Comparison of ENCODE assay signal across 13 cellular contexts in genomic region chr15:57784081-57784488, GRCh38.
A peak's percentile ranks its signal among the peaks of the same experiment; 100 is the strongest.
DNase-seq lines count a peak whose midpoint lies in the region; ATAC-seq lines count a peak whose summit lies in the region.
"Had no signal": no experiment of that assay in that cellular context is flagged by ENCODE, and none has a peak within 500 bp of the region (broad histone marks: within the 10 kb centered on the region; RNA-seq: fewer than 3 reads in every experiment).

No MANE protein-coding gene starts in this region.

- no peak overlapping the region for H3K18ac ChIP-seq in mesenchymal stem cell (ENCODE audit: low read depth in 1 of 2, low read length in 2 of 2)

- H3K9ac ChIP-seq in mesenchymal stem cell (ENCODE audit: low read length) = peak overlapping the region; percentile 82

- H2AK5ac ChIP-seq in mesenchymal stem cell (ENCODE audit: low read length, severe bottlenecking) = no peak overlapping the region

- no peak overlapping the region for H3K4me2 ChIP-seq in mesenchymal stem cell (ENCODE audit: low read length, poor library complexity, severe bottlenecking)

- H3K4me3 ChIP-seq in ACC112 (ENCODE audit: low read depth, low read length) = no peak overlapping the region
- peak overlapping the region in 1 of 2 experiments; percentile 20 for H3K4me3 ChIP-seq in mesenchymal stem cell (ENCODE audit: insufficient read depth in 1 of 2, low read depth in 1 of 2, low read length in 2 of 2)
- H3K4me3 ChIP-seq: pancreas had no signal

- no peak overlapping the region for H2BK12ac ChIP-seq in mesenchymal stem cell (ENCODE audit: low read length in 2 of 2)

- H2AFZ ChIP-seq in ACC112 (ENCODE audit: low read length, unreplicated experiment) (peak overlapping the region; percentile 33), mesenchymal stem cell (ENCODE audit: low read depth, low read length) (no peak overlapping the region)

- no peak overlapping the region for H2BK15ac ChIP-seq in mesenchymal stem cell (ENCODE audit: low read depth, poor library complexity, severe bottlenecking)

- H3K4me1 ChIP-seq in ACC112 (ENCODE audit: control insufficient read depth, insufficient read depth, low read length, unreplicated experiment) = peaks cover 13% of the 10 kb centered on the region
- H3K4me1 ChIP-seq in mesenchymal stem cell (ENCODE audit: control insufficient read depth, insufficient read depth, low read depth, low read length) = peaks cover 4% of the 10 kb centered on the region
- H3K4me1 ChIP-seq: pancreas had no signal

- H3K36me3 ChIP-seq in ACC112 (ENCODE audit: insufficient read depth, low read length) (no peaks in the 10 kb centered on the region), mesenchymal stem cell (ENCODE audit: control insufficient read depth in 1 of 2, insufficient read depth in 2 of 2, low read depth in 1 of 2, low read length in 2 of 2) (no peaks in the 10 kb centered on the region)
- H3K36me3 ChIP-seq: pancreas had no signal

- H3K79me1 ChIP-seq in mesenchymal stem cell (replicated peaks; ENCODE audit: low read length, poor library complexity, severe bottlenecking) = no peaks in the 10 kb centered on the region

- DNase-seq in LHCN-M2 (ENCODE audit: low read depth) (peak; percentile 72), dermis blood vessel endothelial cell (peak; percentile 68), mesenchymal stem cell (peak; percentile 10)
- no peak for DNase-seq in stimulated activated CD4-positive, alpha-beta T cell treated with anti-CD3 and anti-CD28 coated beads, Interleukin-2, amount 100 ng/mL, for 48 hours
- DNase-seq: activated CD4-positive, alpha-beta memory T cell treated with anti-CD3 and anti-CD28 coated beads for 36 hours; effector CD8-positive, alpha-beta T cell; MM.1S; NCI-H69; pancreas had no signal

- H3K79me2 ChIP-seq in ACC112 (ENCODE audit: control insufficient read depth, insufficient read depth, low read length, unreplicated experiment) = no peaks in the 10 kb centered on the region

- H2BK120ac ChIP-seq in mesenchymal stem cell (ENCODE audit: low read depth, low read length) = no peak overlapping the region

- 71% methylated on average over 3 of the region's 4 CpGs for WGBS in mesenchymal stem cell

- H3K9me3 ChIP-seq in mesenchymal stem cell (ENCODE audit: control insufficient read depth, low read length) = no peaks in the 10 kb centered on the region
- H3K9me3 ChIP-seq: pancreas had no signal

- ATAC-seq in HG03039 (IDR thresholded peaks at IDR 0.05; ENCODE audit: unreplicated experiment) (no peak), GM21526 (IDR thresholded peaks at IDR 0.05; ENCODE audit: low FRiP score, unreplicated experiment) (no peak), GM21381 (IDR thresholded peaks at IDR 0.05; ENCODE audit: unreplicated experiment) (no peak)

- H3K27ac ChIP-seq in ACC112 (ENCODE audit: low read depth, low read length) (peak overlapping the region; percentile 70), mesenchymal stem cell (ENCODE audit: low read length, poor library complexity, severe bottlenecking) (no peak overlapping the region)
- H3K27ac ChIP-seq: pancreas had no signal

- no peak overlapping the region for H4K91ac ChIP-seq in mesenchymal stem cell (ENCODE audit: low read length)

- H3K23ac ChIP-seq in mesenchymal stem cell (ENCODE audit: low read length in 2 of 2) = no peak overlapping the region

- H2BK5ac ChIP-seq in mesenchymal stem cell (ENCODE audit: low read depth, low read length, poor library complexity, severe bottlenecking) = no peak overlapping the region

- H3K14ac ChIP-seq in mesenchymal stem cell (ENCODE audit: low read length in 2 of 2) = no peak overlapping the region

- H3K4ac ChIP-seq in mesenchymal stem cell (ENCODE audit: low read depth in 1 of 2, low read length in 2 of 2) = no peak overlapping the region

- H4K8ac ChIP-seq in mesenchymal stem cell (ENCODE audit: low read length) = no peak overlapping the region

- H3K27me3 ChIP-seq in ACC112 (ENCODE audit: insufficient read depth, low read length) (peaks cover 2% of the 10 kb centered on the region; the same call in 1 of the 2 replicates), mesenchymal stem cell (ENCODE audit: control insufficient read depth in 1 of 2, insufficient read depth in 1 of 2, low read length in 2 of 2) (peaks cover 0 to 7% of the 10 kb centered on the region in 2 experiments)
- H3K27me3 ChIP-seq: pancreas had no signal

Comparison
In these comparisons a context has a peak if more than half of its experiments do, and no peak if none do; other contexts are left out.
1. DNase-seq: peak in LHCN-M2 (single experiment), dermis blood vessel endothelial cell (single experiment) and mesenchymal stem cell (single experiment); none in stimulated activated CD4-positive, alpha-beta T cell treated with anti-CD3 and anti-CD28 coated beads, Interleukin-2, amount 100 ng/mL, for 48 hours (0 of 2).